In the genomic region with DNA sequence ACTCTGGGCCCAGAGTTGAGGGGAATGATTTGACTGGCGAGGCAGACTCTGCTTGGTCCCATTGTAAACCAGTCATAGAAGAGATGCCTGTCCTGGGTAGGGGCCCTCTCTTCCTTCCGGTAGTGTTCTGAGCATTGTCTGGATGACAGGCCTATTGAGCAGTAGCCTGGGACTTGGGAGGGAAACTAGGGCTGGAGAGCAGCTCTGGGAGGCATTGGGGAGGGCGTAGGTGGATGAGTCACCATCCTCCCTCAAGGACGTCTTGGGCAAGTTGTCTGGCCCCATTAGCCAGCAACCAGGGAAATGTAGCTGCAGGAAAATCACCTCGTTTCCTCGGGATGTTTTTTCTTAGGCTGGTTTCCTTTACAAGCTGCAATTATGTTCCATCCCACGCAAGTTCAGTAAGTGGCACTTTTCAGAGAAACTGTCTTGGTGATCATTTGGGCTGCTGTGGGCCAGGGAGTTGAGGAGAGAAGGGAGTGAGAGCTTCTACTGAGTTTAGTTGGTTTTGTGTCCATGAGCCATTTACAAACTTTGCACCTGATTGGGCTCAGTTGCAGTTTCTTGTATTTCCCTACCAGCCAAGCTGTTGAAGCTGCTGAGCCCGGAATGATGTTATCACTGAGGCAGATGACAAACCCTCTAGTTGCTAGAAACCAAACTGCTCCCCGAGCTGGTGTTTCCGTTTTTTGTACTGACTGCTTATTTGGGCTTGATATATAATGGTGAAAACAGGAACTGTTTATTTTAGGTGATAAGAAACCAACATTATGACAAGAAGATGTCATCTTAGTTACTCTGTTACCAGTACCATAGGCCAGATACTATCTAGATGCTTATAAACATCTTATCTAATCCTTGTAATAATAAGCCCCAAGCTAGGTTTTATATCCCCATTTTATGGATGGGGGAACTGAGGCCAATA, we compare ENCODE assay signal across 8 cellular contexts.
DNase-seq lines count a peak whose midpoint lies in the region; ATAC-seq and TF ChIP-seq lines count a peak whose summit lies in the region.

No MANE protein-coding gene starts in this region.

- DNase-seq in NOMO-1 treated with dmso at 0.1 percent for 144 hours (lab: John Stamatoyannopoulos, UW; ENCODE audit: unreplicated experiment) (peak; percentile 74), foreskin melanocyte (peak; percentile 81), ovary (peak; percentile 57 to 80 (median 72)), vagina (ENCODE audit: extremely low spot score in 2 of 2) (peak in 1 of 2 donors; percentile 95), NCI-H1105 treated with DMSO at 0.1 percent for 48 hours (lab: John Stamatoyannopoulos, UW) (no peak)
- DNase-seq in activated T-cell treated with anti-CD3 and anti-CD28 coated beads, Interleukin-2, amount 50 U/mL, for 24 hours = peak; percentile 53

- peak overlapping the region; percentile 1 for H3K4me3 Mint-ChIP-seq in activated T-cell treated with anti-CD3 and anti-CD28 coated beads, Interleukin-2, amount 50 U/mL, for 24 hours

- H3K4me3 ChIP-seq in ovary (no peak overlapping the region), vagina (no peak overlapping the region)

- peak; percentile 72 for ATAC-seq in GM18508 (IDR thresholded peaks at IDR 0.05; ENCODE audit: insufficient read depth, unreplicated experiment)
- peak; percentile 87 for ATAC-seq in HG02852 (IDR thresholded peaks at IDR 0.05; ENCODE audit: unreplicated experiment)

- H3K9me3 ChIP-seq in ovary (no peaks in the 10 kb centered on the region), vagina (no peaks in the 10 kb centered on the region)

- H3K36me3 ChIP-seq in ovary (no peaks in the 10 kb centered on the region), vagina (no peaks in the 10 kb centered on the region)

- H3K4me1 ChIP-seq in ovary (ENCODE audit: insufficient read depth) (peaks cover 6% of the 10 kb centered on the region), vagina (peaks cover 46% of the 10 kb centered on the region)

- TF ChIP-seq EP300 in ovary (IDR thresholded peaks at IDR 0.05) = no peak

- H3K27ac Mint-ChIP-seq in activated T-cell treated with anti-CD3 and anti-CD28 coated beads, Interleukin-2, amount 50 U/mL, for 24 hours = peak overlapping the region; percentile 76

- TF ChIP-seq CTCF in ovary (IDR thresholded peaks at IDR 0.05) (no peak), vagina (IDR thresholded peaks at IDR 0.05) (no peak)

- no peak for TF ChIP-seq POLR2A in ovary (IDR thresholded peaks at IDR 0.05)
- TF ChIP-seq POLR2A in vagina (IDR thresholded peaks at IDR 0.05) = no peak

- 40 to 47% (median 47%) methylated on average over 10 of the region's 10 CpGs for WGBS in ovary, 3 donors

- no peak overlapping the region for H3K27ac ChIP-seq in ovary
- H3K27ac ChIP-seq in vagina = peak overlapping the region; percentile 78

- peaks cover 32% of the 10 kb centered on the region for H3K36me3 Mint-ChIP-seq in activated T-cell treated with anti-CD3 and anti-CD28 coated beads, Interleukin-2, amount 50 U/mL, for 24 hours (ENCODE audit: low read depth)

- peaks cover 59% of the 10 kb centered on the region for H3K4me1 Mint-ChIP-seq in activated T-cell treated with anti-CD3 and anti-CD28 coated beads, Interleukin-2, amount 50 U/mL, for 24 hours (ENCODE audit: low read depth)

- no peaks in the 10 kb centered on the region for H3K27me3 Mint-ChIP-seq in activated T-cell treated with anti-CD3 and anti-CD28 coated beads, Interleukin-2, amount 50 U/mL, for 24 hours

- H3K9me3 Mint-ChIP-seq in activated T-cell treated with anti-CD3 and anti-CD28 coated beads, Interleukin-2, amount 50 U/mL, for 24 hours = no peaks in the 10 kb centered on the region

- intact Hi-C loops in ovary (cut with DNase I) = no loop called here
- intact Hi-C loops in vagina (cut with DNase I) = loop anchor here (10.0 kb wide), 1 partner anchor 140 kb away; no protein-coding TSS in a partner anchor

- no peaks in the 10 kb centered on the region for H3K27me3 ChIP-seq in ovary
- H3K27me3 ChIP-seq in vagina = no peaks in the 10 kb centered on the region
